ENCODE assay signal across 8 cellular contexts in genomic region chr6:125363360-125364121, GRCh38.
DNase-seq lines count a peak whose midpoint lies in the region; ATAC-seq and TF ChIP-seq lines count a peak whose summit lies in the region.

No MANE protein-coding gene starts in this region.

- TF ChIP-seq CTCF in AG04450 (IDR thresholded peaks at IDR 0.05; ENCODE audit: low read depth, low read length) (no peak), IMR-90 (conservative IDR thresholded peaks at IDR 0.05; ENCODE audit: low read depth, low read length) (no peak), astrocyte of the cerebellum (IDR thresholded peaks at IDR 0.05; ENCODE audit: low read depth, low read length, missing control alignments) (no peak)

- H3K4ac ChIP-seq in IMR-90 (ENCODE audit: low read depth, low read length): no peak overlapping the region

- BruUV-seq in IMR-90 (replicated peaks; lab: Mats Ljungman, UMichigan): no TSS peak

- peak overlapping the region; percentile 73 for H2AK9ac ChIP-seq in IMR-90 (replicated peaks; ENCODE audit: low read depth, low read length, poor library complexity)

- H2AK5ac ChIP-seq in IMR-90 (ENCODE audit: low read depth, low read length): no peak overlapping the region

- dilution Hi-C loops in IMR-90 (cut with HindIII; ENCODE audit: low sequenced_read_pairs, unreplicated experiment): no loop called here

- intact Hi-C loops in IMR-90 (cut with micrococcal nuclease): loop anchor here (5.0 kb wide), 1 partner anchor 384 kb away; the partner anchor contains the start of gene HEY2
- intact Hi-C loops in sciatic nerve (cut with DNase I): no loop called here

- H3K9ac ChIP-seq in IMR-90 (ENCODE audit: low read depth, low read length): no peak overlapping the region

- POLR2A ChIA-PET in AG04450 (lab: Yijun Ruan, JAX): no interaction called here
- POLR2A ChIA-PET in IMR-90 (lab: Charles Lee; ENCODE audit: unreplicated experiment): no interaction called here

- H3K27me3 ChIP-seq in AG04450 (ENCODE audit: control insufficient read depth, insufficient read depth, low read length): peaks cover 14% of the 10 kb centered on the region
- peaks cover 30% of the 10 kb centered on the region for H3K27me3 ChIP-seq in IMR-90 (ENCODE audit: control insufficient read depth, insufficient read depth, low read length)

- H3K27ac ChIP-seq in AG04450 (ENCODE audit: low read depth, low read length) (no peak overlapping the region), IMR-90 (ENCODE audit: insufficient read depth, low read length) (no peak overlapping the region)

- H3K9me3 ChIP-seq in AG04450 (ENCODE audit: control insufficient read depth, insufficient read depth, low read length) (no peaks in the 10 kb centered on the region), IMR-90 (ENCODE audit: control insufficient read depth, insufficient read depth, low read length) (no peaks in the 10 kb centered on the region)

- no peaks in the 10 kb centered on the region for H3K36me3 ChIP-seq in IMR-90 (ENCODE audit: control insufficient read depth, insufficient read depth, low read length)

- peak overlapping the region; percentile 90 for H2AFZ ChIP-seq in IMR-90 (replicated peaks; ENCODE audit: low read length, poor library complexity)

- H3K4me1 ChIP-seq in IMR-90 (ENCODE audit: control insufficient read depth, insufficient read depth, low read length): peaks cover 2% of the 10 kb centered on the region; the same call in 1 of the 2 replicates

- no peaks in the 10 kb centered on the region for H3K79me1 ChIP-seq in IMR-90 (ENCODE audit: low read depth in 1 of 2, low read length in 2 of 2)

- no peak for TF ChIP-seq RAD21 in IMR-90 (IDR thresholded peaks at IDR 0.05; ENCODE audit: low read length)

- peak overlapping the region; percentile 87 for H3K4me2 ChIP-seq in IMR-90 (ENCODE audit: low read depth, low read length)

- no peaks in the 10 kb centered on the region for H4K20me1 ChIP-seq in IMR-90 (ENCODE audit: insufficient read depth, low read length)

- no peak for TF ChIP-seq POLR2A in IMR-90 (IDR thresholded peaks at IDR 0.05; ENCODE audit: low read depth, low read length)

- H3K23ac ChIP-seq in IMR-90 (ENCODE audit: low read depth, low read length): no peak overlapping the region

- H3K18ac ChIP-seq in IMR-90 (ENCODE audit: low read depth, low read length): no peak overlapping the region

- no peak overlapping the region for H4K8ac ChIP-seq in IMR-90 (ENCODE audit: low read depth in 2 of 2, low read length in 2 of 2)

- 1% methylated on average over 21 of the region's 43 CpGs; no CpG with 5 or more reads in 1 of the 2 experiments for WGBS in IMR-90 (ENCODE audit: extremely low coverage in 2 of 2, insufficient read length in 1 of 2), 2 experiments

- no peak overlapping the region for H3K14ac ChIP-seq in IMR-90 (replicated peaks; ENCODE audit: low read depth, low read length)

- peak overlapping the region; percentile 50 for H3K4me3 ChIP-seq in AG04450 (ENCODE audit: low read depth, low read length)
- H3K4me3 ChIP-seq in IMR-90 (ENCODE audit: insufficient read depth, low read depth, low read length): peak overlapping the region; percentile 22
- peak overlapping the region; percentile 50 for H3K4me3 ChIP-seq in astrocyte of the cerebellum (ENCODE audit: low read depth, low read length)
- peak overlapping the region; percentile 44 for H3K4me3 ChIP-seq in iPS-11a (ENCODE audit: low read depth, low read length)

- no peak overlapping the region for H2BK15ac ChIP-seq in IMR-90 (ENCODE audit: low read depth, low read length)

- no peak overlapping the region for H4K91ac ChIP-seq in IMR-90 (ENCODE audit: insufficient read depth, low read depth, low read length)

- no peak overlapping the region for H4K5ac ChIP-seq in IMR-90 (ENCODE audit: low read depth, low read length)

- CTCF ChIA-PET in AG04450 (lab: Charles Lee): no interaction called here
- CTCF ChIA-PET in IMR-90 (lab: Yijun Ruan, JAX): no interaction called here

- no peak overlapping the region for H2BK5ac ChIP-seq in IMR-90 (ENCODE audit: low read depth, low read length, poor library complexity, severe bottlenecking)

- no peak overlapping the region for H3K56ac ChIP-seq in IMR-90 (ENCODE audit: extremely low read depth, insufficient read depth, low read length)

- no peak overlapping the region for H2BK120ac ChIP-seq in IMR-90 (ENCODE audit: low read depth, low read length)

- DNase-seq in AG04450 (ENCODE audit: low read depth, low spot score) (no peak), IMR-90 (peak; percentile 17), astrocyte of the cerebellum (ENCODE audit: low read depth) (no peak), sciatic nerve (ENCODE audit: low spot score) (peak; percentile 79), ureter (ENCODE audit: low spot score) (no peak)
- DNase-seq in stimulated activated CD4-positive, alpha-beta T cell treated with anti-CD3 and anti-CD28 coated beads, Interleukin-4, amount 100 ng/mL, for 24 hours: no peak

- in situ Hi-C loops in IMR-90 (cut with MboI; ENCODE audit: low sequenced_read_pairs) (no loop called here), astrocyte of the cerebellum (cut with HindIII; ENCODE audit: low sequenced_read_pairs) (no loop called here)

- no peak overlapping the region for H2BK20ac ChIP-seq in IMR-90 (ENCODE audit: low read depth, low read length)

- ATAC-seq in IMR-90 (ENCODE audit: low read depth) (peak; percentile 70), sciatic nerve (peak; percentile 87), HG03442 (IDR thresholded peaks at IDR 0.05; ENCODE audit: unreplicated experiment) (no peak)

- H3K9me1 ChIP-seq in IMR-90 (ENCODE audit: insufficient read depth, low read length): no peaks in the 10 kb centered on the region

TF ChIP-seq in IMR-90, 13 proteins besides CTCF, POLR2A, EP300 and RAD21:
- TF ChIP-seq RFX5 (IDR thresholded peaks at IDR 0.05; ENCODE audit: low read depth, low read length) (no peak), MXI1 (IDR thresholded peaks at IDR 0.05; ENCODE audit: borderline replicate concordance, low read depth, low read length) (no peak), CHD1 (IDR thresholded peaks at IDR 0.05; ENCODE audit: low read depth, low read length) (no peak), MAZ (IDR thresholded peaks at IDR 0.05; ENCODE audit: borderline replicate concordance, low read depth, low read length) (no peak), CEBPB (IDR thresholded peaks at IDR 0.05; ENCODE audit: low read depth, low read length) (no peak), RCOR1 (IDR thresholded peaks at IDR 0.05; ENCODE audit: insufficient replicate concordance, low read length) (no peak), BHLHE40 (IDR thresholded peaks at IDR 0.05; ENCODE audit: low read depth, low read length) (no peak), FOS (IDR thresholded peaks at IDR 0.05; ENCODE audit: low read depth, low read length) (no peak), SMC3 (IDR thresholded peaks at IDR 0.05; ENCODE audit: low read depth, low read length) (no peak), NFE2L2 (IDR thresholded peaks at IDR 0.05; ENCODE audit: low read depth, low read length) (no peak), MAFK (IDR thresholded peaks at IDR 0.05; ENCODE audit: low read depth, low read length) (no peak)
- TF ChIP-seq, protein P1, sequence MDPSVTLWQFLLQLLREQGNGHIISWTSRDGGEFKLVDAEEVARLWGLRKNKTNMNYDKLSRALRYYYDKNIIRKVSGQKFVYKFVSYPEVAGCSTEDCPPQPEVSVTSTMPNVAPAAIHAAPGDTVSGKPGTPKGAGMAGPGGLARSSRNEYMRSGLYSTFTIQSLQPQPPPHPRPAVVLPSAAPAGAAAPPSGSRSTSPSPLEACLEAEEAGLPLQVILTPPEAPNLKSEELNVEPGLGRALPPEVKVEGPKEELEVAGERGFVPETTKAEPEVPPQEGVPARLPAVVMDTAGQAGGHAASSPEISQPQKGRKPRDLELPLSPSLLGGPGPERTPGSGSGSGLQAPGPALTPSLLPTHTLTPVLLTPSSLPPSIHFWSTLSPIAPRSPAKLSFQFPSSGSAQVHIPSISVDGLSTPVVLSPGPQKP (IDR thresholded peaks at IDR 0.05; ENCODE audit: borderline replicate concordance, low read depth, low read length): no peak
- TF ChIP-seq, protein P2, sequence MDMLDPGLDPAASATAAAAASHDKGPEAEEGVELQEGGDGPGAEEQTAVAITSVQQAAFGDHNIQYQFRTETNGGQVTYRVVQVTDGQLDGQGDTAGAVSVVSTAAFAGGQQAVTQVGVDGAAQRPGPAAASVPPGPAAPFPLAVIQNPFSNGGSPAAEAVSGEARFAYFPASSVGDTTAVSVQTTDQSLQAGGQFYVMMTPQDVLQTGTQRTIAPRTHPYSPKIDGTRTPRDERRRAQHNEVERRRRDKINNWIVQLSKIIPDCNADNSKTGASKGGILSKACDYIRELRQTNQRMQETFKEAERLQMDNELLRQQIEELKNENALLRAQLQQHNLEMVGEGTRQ (IDR thresholded peaks at IDR 0.05; ENCODE audit: low read depth, low read length): no peak

Comparison
In these comparisons a context has a peak if more than half of its experiments do, and no peak if none do; other contexts are left out.
1. DNase-seq: peak in IMR-90 (single experiment) and sciatic nerve (single experiment); none in AG04450 (single experiment), astrocyte of the cerebellum (single experiment), ureter (single experiment) and stimulated activated CD4-positive, alpha-beta T cell treated with anti-CD3 and anti-CD28 coated beads, Interleukin-4, amount 100 ng/mL, for 24 hours (single experiment).
2. Peak in every context shown above with its lines, with median percentiles within 50 percentile points of each other: H3K4me3 ChIP-seq.